ENCODE assay signal across 8 cellular contexts in the genomic region with DNA sequence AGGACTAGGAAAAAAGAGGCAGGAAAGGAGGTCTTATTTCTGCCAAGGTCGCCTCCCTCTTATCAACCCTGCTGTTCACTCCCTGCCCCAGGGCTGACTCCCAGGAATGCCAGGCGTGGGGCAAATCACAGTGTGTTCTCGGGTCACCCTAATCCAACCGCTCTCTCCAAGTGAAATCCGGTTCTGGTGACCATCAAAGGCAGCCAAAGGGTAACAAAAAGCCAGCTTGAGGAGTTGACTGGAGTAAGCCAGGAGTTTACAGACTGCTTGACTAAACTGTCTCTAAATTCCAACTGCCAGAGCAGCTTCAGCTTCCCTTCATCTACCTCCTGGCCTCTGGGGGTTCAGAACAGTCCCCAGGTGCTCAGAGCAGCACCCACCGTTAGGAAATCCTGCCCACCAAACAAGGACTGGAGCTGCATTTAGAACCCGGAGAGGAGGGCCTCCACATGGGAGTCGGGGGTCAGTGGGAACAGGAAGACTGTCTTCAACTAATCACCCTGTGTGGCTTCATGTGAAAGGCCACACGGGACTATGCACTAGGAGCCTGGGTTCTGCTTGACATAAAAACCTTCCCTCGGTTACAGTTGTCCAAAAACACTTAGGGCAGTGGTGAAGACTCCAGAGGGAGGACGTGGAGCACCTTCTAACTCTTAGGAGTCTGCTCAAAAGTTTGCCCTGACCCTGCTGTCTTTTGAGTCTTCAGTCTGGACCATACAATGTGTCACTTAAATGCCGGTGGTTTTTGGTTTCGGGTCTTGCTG. TPM values are rescaled to one million over a fixed set of nuclear protein-coding genes. Genes with fewer than 3 reads are reported as not detected.
DNase-seq lines count a peak whose midpoint lies in the region; ATAC-seq, FAIRE-seq and TF ChIP-seq lines count a peak whose summit lies in the region.

No MANE protein-coding gene starts in this region.

- ATAC-seq in GM23338 (no peak), T-cell (replicated peaks in 1 of 4) (no peak), right cardiac atrium (no peak), HG03354 (IDR thresholded peaks at IDR 0.05; ENCODE audit: poor library complexity, severe bottlenecking, unreplicated experiment) (no peak)

- H3F3A ChIP-seq in GM23338 (replicated peaks; ENCODE audit: low read depth) = 0 out of 2 replicates have a peak, but pooled peaks cover 10% of the 10 kb centered on the region

- intact Hi-C loops in right cardiac atrium (cut with DNase I) = no loop called here
- intact Hi-C loops in posterior vena cava (cut with DNase I) = no loop called here
- intact Hi-C loops in A673 (cut with micrococcal nuclease; ENCODE audit: unreplicated experiment) = no loop called here

- H3K27me3 Mint-ChIP-seq in GM23338 (ENCODE audit: insufficient read depth, low read depth, poor library complexity) (peaks cover 22% of the 10 kb centered on the region), T-cell (no peaks in the 10 kb centered on the region)

- H4K20me1 ChIP-seq in GM23338 (replicated peaks; ENCODE audit: insufficient read depth) = no peaks in the 10 kb centered on the region

- no peak for FAIRE-seq in small intestine (lab: Jason Lieb, UNC)

- POLR2A ChIA-PET in T-cell (lab: Charles Lee) = interaction anchor here in 1 of 2 donors (0.7 kb wide), 1 partner anchor 41 kb away, joined by 5 read pairs; no protein-coding TSS in a partner anchor
- POLR2A ChIA-PET in A673 (lab: Charles Lee; ENCODE audit: low non-redundant PET) = no interaction called here

- H3K36me3 ChIP-seq in GM23338 (ENCODE audit: insufficient read depth) = no peaks in the 10 kb centered on the region
- no peaks in the 10 kb centered on the region for H3K36me3 ChIP-seq in small intestine (ENCODE audit: control insufficient read depth in 2 of 2, insufficient read depth in 2 of 2, low read length in 2 of 2)
- no peaks in the 10 kb centered on the region for H3K36me3 ChIP-seq in A673 (ENCODE audit: insufficient read depth, low read length, poor library complexity, severe bottlenecking)

- H3K4me1 ChIP-seq in GM23338 (ENCODE audit: insufficient read depth) (peaks cover 18% of the 10 kb centered on the region), right cardiac atrium (ENCODE audit: control insufficient read depth, insufficient read depth, low read length) (no peaks in the 10 kb centered on the region), small intestine (ENCODE audit: control insufficient read depth in 2 of 2, insufficient read depth in 1 of 2, low read depth in 1 of 2, low read length in 1 of 2) (peaks cover 4 to 13% of the 10 kb centered on the region in 2 donors), A673 (ENCODE audit: insufficient read depth, low read length, poor library complexity, severe bottlenecking) (peaks cover 4% of the 10 kb centered on the region)

- H3K4me1 Mint-ChIP-seq in GM23338 (peaks cover 32% of the 10 kb centered on the region), T-cell (peaks cover 44 to 56% (median 53%) of the 10 kb centered on the region in 3 donors)

- peak overlapping the region; percentile 79 for H3K4me2 ChIP-seq in GM23338

- H3K79me2 ChIP-seq in GM23338 (replicated peaks; ENCODE audit: insufficient read depth) = peaks cover 26% of the 10 kb centered on the region

- H3K9me3 ChIP-seq in right cardiac atrium (ENCODE audit: control insufficient read depth, low read length) (no peaks in the 10 kb centered on the region), small intestine (ENCODE audit: control insufficient read depth, low read depth) (no peaks in the 10 kb centered on the region), A673 (ENCODE audit: low read depth, low read length, poor library complexity, severe bottlenecking) (no peaks in the 10 kb centered on the region)

- H3K27ac ChIP-seq in GM23338 (ENCODE audit: low read depth) (no peak overlapping the region), right cardiac atrium (ENCODE audit: low read length) (peak overlapping the region; percentile 93), small intestine (ENCODE audit: low read depth in 1 of 2, low read length in 1 of 2) (peak overlapping the region; percentile 92 to 95), A673 (ENCODE audit: low read depth, low read length, poor library complexity, severe bottlenecking) (no peak overlapping the region)

- no peak for TF ChIP-seq CTCF in GM23338 (conservative IDR thresholded peaks at IDR 0.05; ENCODE audit: low read depth in 2 of 2)
- TF ChIP-seq CTCF in A673 (conservative IDR thresholded peaks at IDR 0.05; ENCODE audit: low read depth, low read length) = no peak

- H2AFZ ChIP-seq in GM23338 = peak overlapping the region; percentile 90

- H3K27me3 ChIP-seq in GM23338 (ENCODE audit: insufficient read depth) (peaks cover 17% of the 10 kb centered on the region), right cardiac atrium (ENCODE audit: control insufficient read depth, insufficient read depth) (no peaks in the 10 kb centered on the region), small intestine (ENCODE audit: control insufficient read depth in 2 of 2, insufficient read depth in 2 of 2, low read length in 2 of 2) (no peaks in the 10 kb centered on the region), A673 (replicated peaks; ENCODE audit: insufficient read depth, low read depth, low read length, poor library complexity) (no peaks in the 10 kb centered on the region)

- no peak for DNase-seq in GM23338 (ENCODE audit: low spot score)
- DNase-seq in T-cell = no peak
- DNase-seq in right cardiac atrium = no peak
- DNase-seq in small intestine = peak; percentile 68
- DNase-seq in NCI-H1105 treated with DMSO at 0.1 percent for 48 hours (lab: John Stamatoyannopoulos, UW) = no peak
- DNase-seq in posterior vena cava (ENCODE audit: low spot score) = no peak
- no peak for DNase-seq in A673 (ENCODE audit: low spot score)

- H3K27ac Mint-ChIP-seq in GM23338 (no peak overlapping the region), T-cell (peak overlapping the region; percentile 88)

- peak overlapping the region; percentile 69 for H3K4me3 ChIP-seq in GM23338
- no peak overlapping the region for H3K4me3 ChIP-seq in right cardiac atrium (ENCODE audit: low read length)
- peak overlapping the region in 1 of 2 donors; percentile 98 for H3K4me3 ChIP-seq in small intestine (ENCODE audit: low read depth in 1 of 2, low read length in 2 of 2)
- H3K4me3 ChIP-seq in A673 (ENCODE audit: low read depth, low read length, poor library complexity, severe bottlenecking) = no peak overlapping the region

- H3K4me3 Mint-ChIP-seq in GM23338 = peak overlapping the region; percentile 83
- peak overlapping the region; percentile 80 to 89 (median 88) for H3K4me3 Mint-ChIP-seq in T-cell

- H3K9me3 Mint-ChIP-seq in GM23338 (no peaks in the 10 kb centered on the region), T-cell (no peaks in the 10 kb centered on the region)

- BruUV-seq in A673 (replicated peaks; lab: Mats Ljungman, UMichigan) = no TSS peak

- H3K9me2 ChIP-seq in GM23338 (ENCODE audit: insufficient read depth) = no peaks in the 10 kb centered on the region

- H3K36me3 Mint-ChIP-seq in GM23338 (ENCODE audit: low read depth) = no peaks in the 10 kb centered on the region; the same call in 1 of the 3 replicates
- peaks cover 4% of the 10 kb centered on the region for H3K36me3 Mint-ChIP-seq in T-cell

- CTCF ChIA-PET in T-cell (lab: Charles Lee) = interaction anchor here (0.6 to 1.3 kb wide), 3 partner anchors 9 to 21 kb away, joined by 3 to 6 read pairs (median 3); no protein-coding TSS in a partner anchor
- CTCF ChIA-PET in A673 (lab: Charles Lee) = no interaction called here

- WGBS in right cardiac atrium = 60% methylated on average over 13 of the region's 13 CpGs
- whole genome bisulfite sequencing in small intestine, 3 donors = 34 to 60% (median 38%) methylated on average over 13 of the region's 13 CpGs

TF ChIP-seq in GM23338, 12 proteins besides CTCF, POLR2A, EP300 and RAD21 (continues in another document):
- no peak for TF ChIP-seq EZH2phosphoT487 (IDR thresholded peaks at IDR 0.05; ENCODE audit: unreplicated experiment)

RNA-seq across cellular contexts. Expression of a gene that starts 1.2 kb away (rescaled TPM):
- 10.5 and 16.9 TPM in 2 replicates for total RNA-seq in GM23338 (2014; rRNA removed; shearing (Covaris generic))
- polyA plus RNA-seq in GM23338 (2016; fragmentation: Nextera tagmentation; extraction: Ambion mirVana) (3.2 and 3.8 TPM in 2 replicates), right cardiac atrium (6.0 TPM), small intestine (10 to 100 TPM; 25.7 to 48.8 (median 39.2) TPM)
- total RNA-seq in T-cell (10 to 100 TPM; 38.9 to 52.6 (median 43.7) TPM), right cardiac atrium (10 to 100 TPM in 1 of 4 donors, 1 to 10 TPM in 3; 6.4 to 10.1 (median 9.2) TPM), posterior vena cava (10 to 100 TPM; 23.1 to 32.7 TPM), A673 (2021) (1.8 and 4.3 TPM in 2 replicates)

RNA-seq across cellular contexts. Expression of a gene that starts 24.2 kb away (rescaled TPM):
- 55.1 and 62.0 TPM in 2 replicates for total RNA-seq in GM23338 (2014; rRNA removed; shearing (Covaris generic))
- polyA plus RNA-seq in GM23338 (2016; fragmentation: Nextera tagmentation; extraction: Ambion mirVana) (91.9 and 97.5 TPM in 2 replicates), right cardiac atrium (27.1 TPM), small intestine (10 to 100 TPM; 20.8 to 45.0 (median 21.3) TPM)
- total RNA-seq in T-cell (10 to 100 TPM; 30.8 to 44.0 (median 35.2) TPM), right cardiac atrium (100 to 1,000 TPM in 1 of 4 donors, 10 to 100 TPM in 3; 63.9 to 103 (median 75.2) TPM), posterior vena cava (100 to 1,000 TPM; 111 to 137 TPM), A673 (2021) (90.5 and 101 TPM in 2 replicates)

Comparison
In these comparisons a context has a peak if more than half of its experiments do, and no peak if none do; other contexts are left out.
1. H3K27ac ChIP-seq: peak in right cardiac atrium (single experiment) and small intestine (2 of 2); none in GM23338 (single experiment) and A673 (single experiment).